2 cellular contexts compared by ENCODE assay signal in the genomic region with DNA sequence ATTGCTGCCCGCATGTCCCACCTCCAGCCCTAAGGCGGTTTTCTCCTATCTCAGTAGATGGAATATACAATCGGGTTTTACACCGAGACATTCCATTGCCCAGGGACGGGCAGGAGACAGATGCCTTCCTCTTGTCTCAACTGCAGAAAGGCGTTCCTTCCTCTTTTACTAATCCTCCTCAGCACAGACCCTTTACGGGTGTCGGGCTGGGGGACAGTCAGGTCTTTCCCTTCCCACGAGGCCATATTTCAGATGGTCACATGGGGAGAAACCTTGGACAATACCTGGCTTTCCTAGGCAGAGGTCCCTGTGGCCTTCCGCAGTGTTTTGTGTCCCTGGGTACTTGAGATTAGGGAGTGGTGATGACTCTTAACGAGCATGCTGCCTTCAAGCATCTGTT. TPM values are rescaled to one million over a fixed set of nuclear protein-coding genes. Genes with fewer than 3 reads are reported as not detected.
"Had no signal": no experiment of that assay in that cellular context is flagged by ENCODE, and none has a peak within 500 bp of the region (broad histone marks: within the 10 kb centered on the region; RNA-seq: fewer than 3 reads in every experiment).

No MANE protein-coding gene starts in this region.

RNA-seq across cellular contexts. Expression of a gene that starts 1.4 kb away (rescaled TPM):
- total RNA-seq: bronchial epithelial cell had no signal
- polyA plus RNA-seq: fibroblast of lung had no signal
